ENCODE assay signal across 14 cellular contexts in the genomic region with DNA sequence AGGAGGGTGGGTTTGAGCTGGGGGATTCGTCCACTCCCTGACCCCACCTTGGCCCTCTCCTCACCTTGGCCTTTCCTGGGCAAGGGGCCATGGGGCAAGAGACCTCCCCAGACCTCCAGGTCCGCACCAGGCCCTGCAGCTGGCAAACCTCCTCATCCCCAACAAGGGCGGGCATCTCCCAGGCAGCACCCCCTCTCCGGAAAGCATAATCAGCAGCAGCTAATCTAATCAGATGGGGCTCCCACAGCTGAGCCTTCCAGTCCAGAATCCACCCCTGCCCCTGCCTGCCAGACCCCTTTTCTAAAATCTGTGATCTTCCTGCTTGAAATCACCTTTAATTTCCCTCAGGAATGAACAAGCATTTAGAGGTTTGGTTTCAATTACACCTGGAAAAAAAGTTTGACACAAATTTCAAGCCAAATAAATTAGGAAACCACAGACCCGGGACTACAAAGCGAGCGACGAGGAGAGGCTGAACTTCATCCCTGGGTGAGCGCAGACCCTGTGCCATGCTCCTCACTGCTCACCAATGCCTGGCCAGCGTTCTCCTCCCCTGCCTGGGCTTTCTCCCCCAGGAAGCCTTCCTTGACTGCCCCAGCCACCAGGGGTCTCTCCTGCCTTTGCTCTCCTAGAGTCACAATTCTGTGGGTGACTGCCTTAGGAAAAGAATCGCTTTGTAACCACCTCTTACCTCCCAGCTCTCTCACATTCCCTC.
DNase-seq lines count a peak whose midpoint lies in the region; ATAC-seq and TF ChIP-seq lines count a peak whose summit lies in the region.
"Had no signal": no experiment of that assay in that cellular context is flagged by ENCODE, and none has a peak within 500 bp of the region (broad histone marks: within the 10 kb centered on the region; RNA-seq: fewer than 3 reads in every experiment).

No MANE protein-coding gene starts in this region.

- ATAC-seq in GM23338 (peak; percentile 94), GM21723 (IDR thresholded peaks at IDR 0.05; ENCODE audit: unreplicated experiment) (no peak)
- ATAC-seq in effector memory CD8-positive, alpha-beta T cell (replicated peaks) = no peak
- ATAC-seq: stimulated activated naive CD8-positive, alpha-beta T cell treated with anti-CD3 and anti-CD28 coated beads, Interleukin-15, amount 100 ng/mL, for 72 hours had no signal

- no peaks in the 10 kb centered on the region for H3K79me2 ChIP-seq in GM23338 (replicated peaks; ENCODE audit: insufficient read depth)

- TF ChIP-seq EP300 in ovary (IDR thresholded peaks at IDR 0.05) = no peak

- H3K9me2 ChIP-seq in GM23338 (ENCODE audit: insufficient read depth) = no peaks in the 10 kb centered on the region

- TF ChIP-seq POLR2A in ovary (IDR thresholded peaks at IDR 0.05) = no peak

- 73 to 79% (median 75%) methylated on average over 11 of the region's 11 CpGs for WGBS in ovary, 3 donors

- H3K36me3 ChIP-seq in GM23338 (ENCODE audit: insufficient read depth) (no peaks in the 10 kb centered on the region), SJCRH30 (no peaks in the 10 kb centered on the region), ovary (no peaks in the 10 kb centered on the region)

- peak; percentile 38 for TF ChIP-seq CTCF in Calu3 (IDR thresholded peaks at IDR 0.05; ENCODE audit: unreplicated experiment)
- peak; percentile 82 to 83 for TF ChIP-seq CTCF in GM23338 (conservative IDR thresholded peaks at IDR 0.05; ENCODE audit: low read depth in 2 of 2)
- no peak for TF ChIP-seq CTCF in ovary (IDR thresholded peaks at IDR 0.05)

- H3K9me3 Mint-ChIP-seq in Calu3 (ENCODE audit: low read depth, unreplicated experiment) (no peaks in the 10 kb centered on the region), GM23338 (no peaks in the 10 kb centered on the region)
- H3K9me3 Mint-ChIP-seq in effector memory CD8-positive, alpha-beta T cell = no peaks in the 10 kb centered on the region
- H3K9me3 Mint-ChIP-seq: memory B cell; stimulated activated naive CD8-positive, alpha-beta T cell treated with anti-CD3 and anti-CD28 coated beads, Interleukin-15, amount 100 ng/mL, for 72 hours had no signal

- no peaks in the 10 kb centered on the region for H3F3A ChIP-seq in GM23338 (replicated peaks; ENCODE audit: low read depth)

- no peak overlapping the region for H3K4me2 ChIP-seq in GM23338

- H3K27me3 ChIP-seq in GM23338 (ENCODE audit: insufficient read depth) (no peaks in the 10 kb centered on the region), SJCRH30 (no peaks in the 10 kb centered on the region), ovary (no peaks in the 10 kb centered on the region)

- peak overlapping the region; percentile 56; the same call in 1 of the 2 replicates for H2AFZ ChIP-seq in GM23338

- H3K27ac Mint-ChIP-seq in Calu3 (ENCODE audit: unreplicated experiment) (no peak overlapping the region), GM23338 (no peak overlapping the region)
- no peak overlapping the region for H3K27ac Mint-ChIP-seq in effector memory CD8-positive, alpha-beta T cell
- H3K27ac Mint-ChIP-seq: memory B cell had no signal

- H3K4me3 ChIP-seq in GM23338 = no peak overlapping the region
- H3K4me3 ChIP-seq in SJCRH30 = no peak overlapping the region
- H3K4me3 ChIP-seq in ovary = no peak overlapping the region

- H3K27ac ChIP-seq in GM23338 (ENCODE audit: low read depth) = no peak overlapping the region
- H3K27ac ChIP-seq in SJCRH30 = no peak overlapping the region
- no peak overlapping the region for H3K27ac ChIP-seq in ovary
- H3K27ac ChIP-seq: C4-2B had no signal

- H3K4me1 ChIP-seq in GM23338 (ENCODE audit: insufficient read depth) (peaks cover 6% of the 10 kb centered on the region; the same call in 1 of the 2 replicates), SJCRH30 (peaks cover 21% of the 10 kb centered on the region), ovary (ENCODE audit: insufficient read depth) (peaks cover 2% of the 10 kb centered on the region)

- BruUV-seq in Calu3 (replicated peaks; lab: Mats Ljungman, UMichigan) = no TSS peak

- H3K4me3 Mint-ChIP-seq in Calu3 (ENCODE audit: low read depth, unreplicated experiment) (no peak overlapping the region), GM23338 (no peak overlapping the region)
- no peak overlapping the region for H3K4me3 Mint-ChIP-seq in effector memory CD8-positive, alpha-beta T cell
- H3K4me3 Mint-ChIP-seq: memory B cell; stimulated activated naive CD8-positive, alpha-beta T cell treated with anti-CD3 and anti-CD28 coated beads, Interleukin-15, amount 100 ng/mL, for 72 hours had no signal

- no peaks in the 10 kb centered on the region for H3K36me3 Mint-ChIP-seq in Calu3 (ENCODE audit: insufficient read depth, unreplicated experiment)
- no peaks in the 10 kb centered on the region for H3K36me3 Mint-ChIP-seq in GM23338 (ENCODE audit: low read depth)
- H3K36me3 Mint-ChIP-seq in effector memory CD8-positive, alpha-beta T cell (ENCODE audit: insufficient read depth) = no peaks in the 10 kb centered on the region
- H3K36me3 Mint-ChIP-seq: memory B cell had no signal

- H3K4me1 Mint-ChIP-seq in Calu3 (ENCODE audit: low read depth, unreplicated experiment) = peaks cover 12% of the 10 kb centered on the region
- peaks cover 17% of the 10 kb centered on the region for H3K4me1 Mint-ChIP-seq in GM23338
- H3K4me1 Mint-ChIP-seq in effector memory CD8-positive, alpha-beta T cell (ENCODE audit: low read depth in 2 of 2) = no peaks in the 10 kb centered on the region
- H3K4me1 Mint-ChIP-seq: memory B cell; stimulated activated naive CD8-positive, alpha-beta T cell treated with anti-CD3 and anti-CD28 coated beads, Interleukin-15, amount 100 ng/mL, for 72 hours had no signal

- H3K9me3 ChIP-seq in SJCRH30 (replicated peaks) = no peaks in the 10 kb centered on the region
- no peaks in the 10 kb centered on the region for H3K9me3 ChIP-seq in ovary

- peaks cover 52% of the 10 kb centered on the region for H3K27me3 Mint-ChIP-seq in Calu3 (ENCODE audit: unreplicated experiment)
- H3K27me3 Mint-ChIP-seq in GM23338 (ENCODE audit: insufficient read depth, low read depth, poor library complexity) = peaks cover 13% of the 10 kb centered on the region
- H3K27me3 Mint-ChIP-seq in effector memory CD8-positive, alpha-beta T cell = peaks cover 4 to 16% of the 10 kb centered on the region in 2 donors

- DNase-seq in Calu3 = peak; percentile 41
- DNase-seq in GM23338 (ENCODE audit: low spot score) = peak; percentile 78
- peak; percentile 53 to 74 for DNase-seq in SJCRH30
- peak; percentile 23 for DNase-seq in kidney tubule cell (ENCODE audit: low spot score)
- no peak for DNase-seq in superior temporal gyrus (ENCODE audit: extremely low spot score)
- DNase-seq in effector memory CD8-positive, alpha-beta T cell = no peak
- DNase-seq in ovary = no peak
- DNase-seq: GF-D8; NCI-H1048; nucleus accumbens; stimulated activated naive CD8-positive, alpha-beta T cell treated with anti-CD3 and anti-CD28 coated beads, Interleukin-15, amount 100 ng/mL, for 72 hours had no signal

- H4K20me1 ChIP-seq in GM23338 (replicated peaks; ENCODE audit: insufficient read depth) = no peaks in the 10 kb centered on the region

- intact Hi-C loops in Calu3 (cut with micrococcal nuclease; ENCODE audit: unreplicated experiment) (loop anchor here (5.0 to 10.0 kb wide), 2 partner anchors 145 to 697 kb away; a partner anchor contains a TSS), ovary (cut with DNase I) (no loop called here)

- CTCF ChIA-PET in Calu3 (lab: Charles Lee) = no interaction called here

TF ChIP-seq in GM23338, 12 proteins besides CTCF, POLR2A, EP300 and RAD21:
- TF ChIP-seq ZNF114 (CRISPR knock-in tag; IDR thresholded peaks at IDR 0.05) = no peak

Comparison
In these comparisons a context has a peak if more than half of its experiments do, and no peak if none do; other contexts are left out.
1. DNase-seq: peak in Calu3 (single experiment), GM23338 (single experiment), SJCRH30 (2 of 2) and kidney tubule cell (single experiment); none in superior temporal gyrus (single experiment), effector memory CD8-positive, alpha-beta T cell (0 of 3) and ovary (0 of 5).
2. CTCF ChIP-seq: peak in Calu3 (single experiment) and GM23338 (2 of 2); none in ovary (0 of 3).